Comparison of ENCODE assay signal across 24 cellular contexts in the genomic region with DNA sequence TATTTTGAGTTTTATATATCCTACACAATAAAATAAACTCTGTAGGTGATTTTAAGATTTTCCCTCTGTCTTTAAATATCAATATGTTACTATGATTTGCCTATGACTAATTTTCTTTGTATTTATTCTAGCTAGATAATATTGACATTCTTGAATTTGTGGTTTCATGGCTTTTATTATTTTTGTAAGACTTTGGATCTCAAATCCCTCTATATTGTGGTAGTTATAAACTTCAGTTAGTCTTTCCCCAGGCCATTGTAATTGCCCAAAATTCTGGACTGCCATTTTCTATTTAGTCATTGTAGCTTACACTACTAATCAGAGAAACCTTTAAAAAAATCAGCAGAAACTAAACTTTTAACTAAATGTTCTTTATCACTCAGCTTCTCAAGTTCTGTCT.
"Had no signal": no experiment of that assay in that cellular context is flagged by ENCODE, and none has a peak within 500 bp of the region (broad histone marks: within the 10 kb centered on the region; RNA-seq: fewer than 3 reads in every experiment).

No MANE protein-coding gene starts in this region.

- H3K27ac ChIP-seq: neutrophil, ovary, parathyroid adenoma, psoas muscle, right lobe of liver, sigmoid colon, stomach, thoracic aorta, thyroid gland, tibial nerve, upper lobe of right lung, uterus had no signal

- H3K36me3 ChIP-seq: neutrophil, ovary, right lobe of liver, sigmoid colon, stomach, thoracic aorta, thyroid gland, tibial nerve, upper lobe of right lung, uterus had no signal

- FAIRE-seq: small intestine had no signal

- H3K9me3 ChIP-seq: neutrophil, psoas muscle, right lobe of liver, thoracic aorta, thyroid gland, upper lobe of right lung, uterus had no signal

- DNase-seq: naive thymus-derived CD8-positive, alpha-beta T cell; nephron progenitor cell; nucleus accumbens; ovary; posterior cingulate gyrus; psoas muscle; right cardiac atrium; right lobe of liver; sigmoid colon; small intestine; stimulated activated CD4-positive, alpha-beta T cell treated with anti-CD3 and anti-CD28 coated beads, Interleukin-15, amount 100 ng/mL, for 24 hours; stimulated activated CD4-positive, alpha-beta T cell treated with anti-CD3 and anti-CD28 coated beads, Interleukin-2, amount 100 ng/mL, for 24 hours; stimulated activated CD4-positive, alpha-beta T cell treated with anti-CD3 and anti-CD28 coated beads, Interleukin-2, amount 100 ng/mL, for 48 hours; stimulated activated CD4-positive, alpha-beta T cell treated with anti-CD3 and anti-CD28 coated beads, Interleukin-4, amount 100 ng/mL, for 24 hours; stimulated activated naive B cell treated with anti-CD40 and anti-IgM and Interleukin-4, amounts not matched to agents 10 μg/mL and 1 μg/mL and 100 μg/mL, for 72 hours; stimulated activated naive CD4-positive, alpha-beta T cell treated with Interleukin-2 at 50 U/mL for 16 hours; stomach; thyroid gland; upper lobe of right lung; uterus had no signal
